Comparison of ENCODE assay signal across 8 cellular contexts in the genomic region with DNA sequence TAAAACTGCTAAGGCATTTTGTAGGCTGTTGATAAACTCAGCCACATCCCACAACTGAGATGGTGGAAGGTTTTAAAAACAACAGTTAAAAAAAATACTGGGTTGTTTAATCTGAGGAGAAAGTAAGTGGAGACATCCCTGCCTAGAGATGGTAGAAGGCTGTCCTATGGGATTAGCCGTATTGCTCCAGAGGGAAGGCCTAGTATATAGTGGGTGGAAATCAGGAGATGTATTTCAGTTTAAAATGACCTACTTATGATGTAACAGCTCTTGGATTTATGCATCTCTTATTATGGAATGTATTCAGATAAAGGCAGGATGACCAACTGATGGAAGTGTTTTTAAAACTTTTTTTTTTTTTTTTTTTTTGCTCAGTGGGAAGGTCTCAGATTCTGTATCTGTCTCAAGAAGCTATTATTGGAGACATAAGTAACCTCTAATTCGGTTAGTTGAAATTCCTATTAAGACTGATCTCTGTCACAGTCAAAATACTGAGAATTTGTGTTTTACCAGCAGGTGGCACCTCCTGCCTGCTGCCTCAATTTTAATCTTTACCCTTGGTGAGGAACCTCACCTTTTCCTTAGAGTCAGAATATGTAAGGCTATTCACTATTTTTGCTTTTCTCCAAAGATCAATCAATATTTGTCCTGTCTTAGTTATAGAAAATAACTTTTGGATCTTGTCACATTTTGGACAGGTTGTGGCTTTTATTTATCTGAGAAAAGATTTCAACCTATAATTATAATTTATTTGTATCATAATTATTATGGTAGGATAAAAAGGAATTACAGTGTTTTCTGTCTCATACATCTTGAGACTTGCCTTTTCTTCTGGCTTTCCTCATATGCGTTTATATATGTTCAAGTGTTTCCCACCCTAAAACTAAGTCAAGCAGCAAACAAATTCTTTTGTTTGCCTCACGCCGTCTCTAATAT.
DNase-seq lines count a peak whose midpoint lies in the region; ATAC-seq, FAIRE-seq and TF ChIP-seq lines count a peak whose summit lies in the region.

No MANE protein-coding gene starts in this region.

- H3K4me3 ChIP-seq in body of pancreas (no peak overlapping the region), left lung (no peak overlapping the region)

- no peak for DNase-seq in GM12892 (ENCODE audit: insufficient read length)
- peak; percentile 47 for DNase-seq in NCI-H2227 (lab: John Stamatoyannopoulos, UW; ENCODE audit: unreplicated experiment)
- peak in 2 of 4 donors; percentile 6 to 12 for DNase-seq in body of pancreas
- DNase-seq in left lung = no peak
- DNase-seq in posterior vena cava (ENCODE audit: low spot score) = no peak
- no peak for DNase-seq in effector CD4-positive, alpha-beta T cell
- DNase-seq in GOT3 (lab: John Stamatoyannopoulos, UW) = no peak

- peaks cover 0 to 2% of the 10 kb centered on the region in 2 donors for H3K36me3 ChIP-seq in body of pancreas (replicated peaks in 1 of 2; ENCODE audit: insufficient read depth in 1 of 2, low read depth in 2 of 2)
- peaks cover 0 to 45% of the 10 kb centered on the region in 2 donors for H3K36me3 ChIP-seq in left lung

- intact Hi-C loops in body of pancreas (cut with DNase I) = no loop called here
- intact Hi-C loops in left lung (cut with DNase I) = loop anchor here in 1 of 2 donors (5.0 kb wide), 1 partner anchor 302 kb away; no protein-coding TSS in a partner anchor
- intact Hi-C loops in posterior vena cava (cut with DNase I) = loop anchor here in 1 of 2 donors (5.0 kb wide), 1 partner anchor 302 kb away; no protein-coding TSS in a partner anchor

- TF ChIP-seq CTCF in C4-2B (conservative IDR thresholded peaks at IDR 0.05) (peak; percentile 91), body of pancreas (IDR thresholded peaks at IDR 0.05) (peak in 6 of 7 experiments; percentile 44 to 57 (median 52)), left lung (IDR thresholded peaks at IDR 0.05) (peak in 1 of 2 donors; percentile 46)

- H3K9me3 ChIP-seq in body of pancreas (peaks cover 0 to 4% (median 0%) of the 10 kb centered on the region in 3 donors), left lung (no peaks in the 10 kb centered on the region)

- 65 to 66% methylated on average over 5 of the region's 5 CpGs for WGBS in body of pancreas, 2 donors

- TF ChIP-seq POLR2A in GM12892 (IDR thresholded peaks at IDR 0.05; ENCODE audit: low read depth, low read length) (no peak), body of pancreas (IDR thresholded peaks at IDR 0.05) (no peak)

- no peaks in the 10 kb centered on the region for H3K4me1 ChIP-seq in body of pancreas
- H3K4me1 ChIP-seq in left lung = no peaks in the 10 kb centered on the region

- no peak overlapping the region for H3K27ac ChIP-seq in C4-2B
- H3K27ac ChIP-seq in body of pancreas = no peak overlapping the region
- no peak overlapping the region for H3K27ac ChIP-seq in left lung

- peak; percentile 30 for ATAC-seq in body of pancreas
- ATAC-seq in left lung = peak; percentile 65

- no peaks in the 10 kb centered on the region for H3K27me3 ChIP-seq in body of pancreas
- H3K27me3 ChIP-seq in left lung = no peaks in the 10 kb centered on the region

- FAIRE-seq in GM12892 (lab: Jason Lieb, UNC) = peak; percentile 81
